18 cellular contexts compared by ENCODE assay signal in genomic region chr18:46379323-46379950, GRCh38.
"Had no signal": no experiment of that assay in that cellular context is flagged by ENCODE, and none has a peak within 500 bp of the region (broad histone marks: within the 10 kb centered on the region; RNA-seq: fewer than 3 reads in every experiment).

No MANE protein-coding gene starts in this region.

- H3K27me3 ChIP-seq: gastrocnemius medialis, spleen, testis, tibial nerve, upper lobe of right lung had no signal

- H3K4me1 Mint-ChIP-seq: stimulated activated memory B cell treated with anti-CD40 and anti-IgM and Interleukin-4, amounts not matched to agents 10 μg/mL and 1 μg/mL and 100 μg/mL, for 72 hours; stimulated activated naive CD8-positive, alpha-beta T cell treated with anti-CD3 and anti-CD28 coated beads, Interleukin-15, amount 100 ng/mL, for 72 hours had no signal

- DNase-seq: effector memory CD4-positive, alpha-beta T cell; gastrocnemius medialis; left ventricle myocardium superior; mesendoderm; naive thymus-derived CD8-positive, alpha-beta T cell; psoas muscle; retina; spleen; stimulated activated CD4-positive, alpha-beta T cell treated with anti-CD3 and anti-CD28 coated beads, Interleukin-15, amount 100 ng/mL, for 24 hours; stimulated activated CD4-positive, alpha-beta T cell treated with anti-CD3 and anti-CD28 coated beads, Interleukin-1b, Interleukin-23, amount 100 ng/mL, for 48 hours; stimulated activated CD4-positive, alpha-beta T cell treated with anti-CD3 and anti-CD28 coated beads, Interleukin-4, amount 100 ng/mL, for 24 hours; stimulated activated naive CD8-positive, alpha-beta T cell treated with anti-CD3 and anti-CD28 coated beads, Interleukin-15, amount 100 ng/mL, for 72 hours; testis; upper lobe of right lung had no signal

- ATAC-seq: esophagus mucosa; gastrocnemius medialis; left ventricle myocardium superior; naive thymus-derived CD8-positive, alpha-beta T cell; psoas muscle; sciatic nerve; stimulated activated memory B cell treated with anti-CD40 and anti-IgM and Interleukin-4, amounts not matched to agents 10 μg/mL and 1 μg/mL and 100 μg/mL, for 72 hours; upper lobe of right lung had no signal

- H3K27ac Mint-ChIP-seq: naive thymus-derived CD8-positive, alpha-beta T cell; stimulated activated memory B cell treated with anti-CD40 and anti-IgM and Interleukin-4, amounts not matched to agents 10 μg/mL and 1 μg/mL and 100 μg/mL, for 72 hours had no signal

- H3K4me3 ChIP-seq: gastrocnemius medialis, psoas muscle, spleen, testis, tibial nerve, upper lobe of right lung had no signal

- H3K27me3 Mint-ChIP-seq: stimulated activated naive CD8-positive, alpha-beta T cell treated with anti-CD3 and anti-CD28 coated beads, Interleukin-15, amount 100 ng/mL, for 72 hours had no signal

- H3K4me1 ChIP-seq: gastrocnemius medialis, psoas muscle, testis, tibial nerve, upper lobe of right lung had no signal

- H3K9me3 ChIP-seq: gastrocnemius medialis, psoas muscle, spleen, testis, tibial nerve, upper lobe of right lung had no signal

- H3K4me3 Mint-ChIP-seq: naive thymus-derived CD8-positive, alpha-beta T cell; stimulated activated memory B cell treated with anti-CD40 and anti-IgM and Interleukin-4, amounts not matched to agents 10 μg/mL and 1 μg/mL and 100 μg/mL, for 72 hours; stimulated activated naive CD8-positive, alpha-beta T cell treated with anti-CD3 and anti-CD28 coated beads, Interleukin-15, amount 100 ng/mL, for 72 hours had no signal

- H3K36me3 ChIP-seq: gastrocnemius medialis, spleen, tibial nerve, upper lobe of right lung had no signal

- H3K27ac ChIP-seq: gastrocnemius medialis, psoas muscle, spleen, testis, tibial nerve, upper lobe of right lung had no signal

- H3K9me3 Mint-ChIP-seq: naive thymus-derived CD8-positive, alpha-beta T cell; stimulated activated memory B cell treated with anti-CD40 and anti-IgM and Interleukin-4, amounts not matched to agents 10 μg/mL and 1 μg/mL and 100 μg/mL, for 72 hours; stimulated activated naive CD8-positive, alpha-beta T cell treated with anti-CD3 and anti-CD28 coated beads, Interleukin-15, amount 100 ng/mL, for 72 hours had no signal

- H3K36me3 Mint-ChIP-seq: naive thymus-derived CD8-positive, alpha-beta T cell; stimulated activated memory B cell treated with anti-CD40 and anti-IgM and Interleukin-4, amounts not matched to agents 10 μg/mL and 1 μg/mL and 100 μg/mL, for 72 hours had no signal
